Comparison of ENCODE assay signal across 13 cellular contexts in the genomic region with DNA sequence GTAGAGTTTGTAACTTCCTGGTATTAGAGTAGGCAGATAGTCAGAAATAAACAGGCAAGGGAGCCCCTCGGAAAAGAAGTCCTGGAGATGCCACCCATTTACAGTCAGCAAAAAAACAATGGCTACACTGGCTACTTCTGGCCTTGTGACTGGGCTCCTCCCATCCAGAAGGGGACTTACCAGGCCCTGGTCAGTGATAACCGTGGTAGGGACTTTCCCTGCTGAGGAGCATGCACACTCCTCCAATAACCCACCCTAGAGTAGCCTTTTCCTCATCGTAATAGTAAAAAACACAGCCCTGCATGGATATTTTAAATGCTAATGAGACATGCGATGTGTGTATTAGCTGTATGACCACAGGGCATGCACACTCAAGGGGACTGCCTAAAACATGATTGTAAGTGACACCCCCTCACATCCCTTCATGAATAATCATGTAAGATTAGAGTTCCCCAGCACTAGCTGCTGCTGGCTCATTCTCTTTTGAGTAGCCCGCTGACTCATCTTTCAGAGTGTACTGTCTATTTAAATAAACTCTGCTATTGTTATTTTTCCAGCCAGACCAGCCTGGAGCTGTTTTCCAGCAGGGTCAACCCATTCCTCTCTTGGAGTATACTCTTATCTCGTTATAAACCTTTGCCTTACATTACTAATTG.
DNase-seq lines count a peak whose midpoint lies in the region; ATAC-seq and TF ChIP-seq lines count a peak whose summit lies in the region.
"Had no signal": no experiment of that assay in that cellular context is flagged by ENCODE, and none has a peak within 500 bp of the region (broad histone marks: within the 10 kb centered on the region; RNA-seq: fewer than 3 reads in every experiment).

No MANE protein-coding gene starts in this region.

- no peak overlapping the region for H3K4me3 ChIP-seq in astrocyte of the cerebellum (ENCODE audit: low read depth, low read length)
- H3K4me3 ChIP-seq: BLaER1 had no signal

- peak; percentile 85 for ATAC-seq in HG02798 (IDR thresholded peaks at IDR 0.05; ENCODE audit: poor library complexity, unreplicated experiment)
- ATAC-seq: left colon had no signal

- no peak for TF ChIP-seq CTCF in astrocyte of the cerebellum (IDR thresholded peaks at IDR 0.05; ENCODE audit: low read depth, low read length, missing control alignments)

- in situ Hi-C loops in astrocyte of the cerebellum (cut with HindIII; ENCODE audit: low sequenced_read_pairs) = no loop called here

- DNase-seq in ELF-1 (ENCODE audit: low read depth, low spot score) (peak; percentile 19), astrocyte of the cerebellum (ENCODE audit: low read depth) (peak; percentile 9), kidney tubule cell (ENCODE audit: low spot score) (peak; percentile 5), NCI-H446 (lab: John Stamatoyannopoulos, UW) (no peak), glomerular visceral epithelial cell (ENCODE audit: extremely low spot score) (no peak), NCI-H146 treated with DMSO at 0.1 percent for 48 hours (lab: John Stamatoyannopoulos, UW; ENCODE audit: unreplicated experiment) (no peak)
- no peak for DNase-seq in activated CD4-positive, alpha-beta T cell treated with anti-CD3 and anti-CD28 coated beads for 1 hour
- DNase-seq: activated CD4-positive, alpha-beta T cell treated with anti-CD3 and anti-CD28 coated beads for 48 hours; left colon; NCI-H1105; nephron progenitor cell had no signal

Comparison
In these comparisons a context has a peak if more than half of its experiments do, and no peak if none do; other contexts are left out.
1. DNase-seq: peak in ELF-1 (single experiment), astrocyte of the cerebellum (single experiment) and kidney tubule cell (single experiment); none in activated CD4-positive, alpha-beta T cell treated with anti-CD3 and anti-CD28 coated beads for 1 hour (single experiment), NCI-H446 (0 of 2), glomerular visceral epithelial cell (single experiment) and NCI-H146 treated with DMSO at 0.1 percent for 48 hours (single experiment).